ENCODE assay signal across 1 cellular context in genomic region chr17:78330570-78331224, GRCh38.
TF ChIP-seq lines count a peak whose summit lies in the region.

No MANE protein-coding gene starts in this region.

TF ChIP-seq in HCT116, 20 proteins besides CTCF, POLR2A, EP300 and RAD21 (continued from another document):
- TF ChIP-seq, protein P1, sequence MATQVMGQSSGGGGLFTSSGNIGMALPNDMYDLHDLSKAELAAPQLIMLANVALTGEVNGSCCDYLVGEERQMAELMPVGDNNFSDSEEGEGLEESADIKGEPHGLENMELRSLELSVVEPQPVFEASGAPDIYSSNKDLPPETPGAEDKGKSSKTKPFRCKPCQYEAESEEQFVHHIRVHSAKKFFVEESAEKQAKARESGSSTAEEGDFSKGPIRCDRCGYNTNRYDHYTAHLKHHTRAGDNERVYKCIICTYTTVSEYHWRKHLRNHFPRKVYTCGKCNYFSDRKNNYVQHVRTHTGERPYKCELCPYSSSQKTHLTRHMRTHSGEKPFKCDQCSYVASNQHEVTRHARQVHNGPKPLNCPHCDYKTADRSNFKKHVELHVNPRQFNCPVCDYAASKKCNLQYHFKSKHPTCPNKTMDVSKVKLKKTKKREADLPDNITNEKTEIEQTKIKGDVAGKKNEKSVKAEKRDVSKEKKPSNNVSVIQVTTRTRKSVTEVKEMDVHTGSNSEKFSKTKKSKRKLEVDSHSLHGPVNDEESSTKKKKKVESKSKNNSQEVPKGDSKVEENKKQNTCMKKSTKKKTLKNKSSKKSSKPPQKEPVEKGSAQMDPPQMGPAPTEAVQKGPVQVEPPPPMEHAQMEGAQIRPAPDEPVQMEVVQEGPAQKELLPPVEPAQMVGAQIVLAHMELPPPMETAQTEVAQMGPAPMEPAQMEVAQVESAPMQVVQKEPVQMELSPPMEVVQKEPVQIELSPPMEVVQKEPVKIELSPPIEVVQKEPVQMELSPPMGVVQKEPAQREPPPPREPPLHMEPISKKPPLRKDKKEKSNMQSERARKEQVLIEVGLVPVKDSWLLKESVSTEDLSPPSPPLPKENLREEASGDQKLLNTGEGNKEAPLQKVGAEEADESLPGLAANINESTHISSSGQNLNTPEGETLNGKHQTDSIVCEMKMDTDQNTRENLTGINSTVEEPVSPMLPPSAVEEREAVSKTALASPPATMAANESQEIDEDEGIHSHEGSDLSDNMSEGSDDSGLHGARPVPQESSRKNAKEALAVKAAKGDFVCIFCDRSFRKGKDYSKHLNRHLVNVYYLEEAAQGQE (IDR thresholded peaks at IDR 0.05; ENCODE audit: low read depth): no peak
- TF ChIP-seq ELF1 (IDR thresholded peaks at IDR 0.05; ENCODE audit: borderline replicate concordance, low read depth) (no peak), CBX3 (IDR thresholded peaks at IDR 0.05; ENCODE audit: low read depth) (peak; percentile 93), JUND (IDR thresholded peaks at IDR 0.05) (peak; percentile 74), ZFX (IDR thresholded peaks at IDR 0.05) (0 out of 2 replicates have a peak, but pooled peaks have one; percentile 20), YY1 (IDR thresholded peaks at IDR 0.05; ENCODE audit: extremely low read depth, insufficient replicate concordance, low read depth, low read length) (no peak)
